Comparison of ENCODE assay signal across 29 cellular contexts in the genomic region with DNA sequence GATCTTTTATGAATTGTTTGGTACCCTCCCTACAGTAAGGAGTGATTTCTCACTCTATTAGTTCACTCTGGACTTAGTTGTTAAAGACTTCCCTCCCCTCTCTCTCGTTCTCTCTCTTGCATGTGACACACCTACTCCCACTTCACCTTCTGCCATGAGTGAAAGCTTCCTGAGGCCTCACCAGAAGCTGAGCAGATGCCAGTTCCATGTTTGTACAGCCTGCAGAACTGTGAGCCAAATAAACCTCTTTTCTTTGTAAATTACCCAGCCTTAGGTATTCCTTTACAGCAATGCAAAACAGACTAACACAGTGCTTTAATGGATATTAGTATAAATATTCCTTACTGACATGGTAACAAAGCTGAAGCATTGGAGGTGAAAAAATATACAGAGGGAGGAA.
"Had no signal": no experiment of that assay in that cellular context is flagged by ENCODE, and none has a peak within 500 bp of the region (broad histone marks: within the 10 kb centered on the region; RNA-seq: fewer than 3 reads in every experiment).

No MANE protein-coding gene starts in this region.

- H3K27me3 Mint-ChIP-seq: stimulated activated memory B cell treated with anti-CD40 and anti-IgM and Interleukin-4, amounts not matched to agents 10 μg/mL and 1 μg/mL and 100 μg/mL, for 72 hours; stimulated activated naive B cell treated with anti-CD40 and anti-IgM and Interleukin-4, amounts not matched to agents 10 μg/mL and 1 μg/mL and 100 μg/mL, for 72 hours; stimulated activated naive CD8-positive, alpha-beta T cell treated with anti-CD3 and anti-CD28 coated beads, Interleukin-15, amount 100 ng/mL, for 72 hours; stimulated activated naive CD8-positive, alpha-beta T cell treated with anti-CD3 and anti-CD28 coated beads, Interleukin-15, Interleukin-2, amounts not matched to agents 100 ng/mL and 50 ng/mL, for 24 hours; type B pancreatic cell had no signal

- H3K27me3 ChIP-seq: stomach, suprapubic skin, testis, thyroid gland, tibial artery, tibial nerve, transverse colon, upper lobe of left lung, upper lobe of right lung, uterus, vagina had no signal

- H3K27ac ChIP-seq: stomach, suprapubic skin, testis, thoracic aorta, thyroid gland, tibial artery, tibial nerve, transverse colon, upper lobe of left lung, upper lobe of right lung, uterus, vagina had no signal

- H3K4me3 ChIP-seq: stomach, suprapubic skin, testis, thoracic aorta, thyroid gland, tibial artery, tibial nerve, transverse colon, upper lobe of left lung, upper lobe of right lung, uterus, vagina had no signal

- FAIRE-seq: urothelium cell line had no signal

- H3K9me3 Mint-ChIP-seq: stimulated activated effector memory CD8-positive, alpha-beta T cell treated with anti-CD3 and anti-CD28 coated beads, Interleukin-12 subunit alpha, Interleukin-12 subunit beta, amount 100 ng/mL, for 72 hours; stimulated activated memory B cell treated with anti-CD40 and anti-IgM and Interleukin-4, amounts not matched to agents 10 μg/mL and 1 μg/mL and 100 μg/mL, for 72 hours; type B pancreatic cell had no signal

- ATAC-seq: stimulated activated effector memory CD8-positive, alpha-beta T cell treated with anti-CD3 and anti-CD28 coated beads, Interleukin-12 subunit alpha, Interleukin-12 subunit beta, amount 100 ng/mL, for 72 hours; stimulated activated memory B cell treated with anti-CD40 and anti-IgM and Interleukin-4, amounts not matched to agents 10 μg/mL and 1 μg/mL and 100 μg/mL, for 72 hours; stimulated activated naive B cell treated with anti-CD40 and anti-IgM and Interleukin-4, amounts not matched to agents 10 μg/mL and 1 μg/mL and 100 μg/mL, for 72 hours; stimulated activated naive CD8-positive, alpha-beta T cell treated with anti-CD3 and anti-CD28 coated beads, Interleukin-15, amount 100 ng/mL, for 72 hours; stimulated activated naive CD8-positive, alpha-beta T cell treated with anti-CD3 and anti-CD28 coated beads, Interleukin-15, Interleukin-2, amounts not matched to agents 100 U/mL and 50 U/mL, for 24 hours; upper lobe of right lung had no signal

- H3K9me3 ChIP-seq: stomach, suprapubic skin, testis, thoracic aorta, thyroid gland, tibial artery, tibial nerve, transverse colon, upper lobe of left lung, upper lobe of right lung, uterus, vagina had no signal

- H3K4me1 ChIP-seq: stomach, thyroid gland, tibial artery, tibial nerve, uterus, vagina had no signal

- DNase-seq: stimulated activated CD4-positive, alpha-beta T cell treated with anti-CD3 and anti-CD28 coated beads, Interleukin-2, amount 100 ng/mL, for 48 hours; stimulated activated CD4-positive, alpha-beta T cell treated with anti-CD3 and anti-CD28 coated beads, Interleukin-4, amount 100 ng/mL, for 1 hour; stimulated activated CD4-positive, alpha-beta T cell treated with anti-CD3 and anti-CD28 coated beads, Interleukin-4, amount 100 ng/mL, for 24 hours; stimulated activated CD4-positive, alpha-beta T cell treated with anti-CD3 and anti-CD28 coated beads, Interleukin-4, amount 100 ng/mL, for 4 hours; stimulated activated CD8-positive, alpha-beta memory T cell treated with anti-CD3 and anti-CD28 coated beads, Interleukin-4, amount 100 ng/mL, for 48 hours; stimulated activated naive B cell treated with anti-CD40 and anti-IgM and Interleukin-4, amounts not matched to agents 10 μg/mL and 1 μg/mL and 100 μg/mL, for 72 hours; stimulated activated naive CD4-positive, alpha-beta T cell; stimulated activated naive CD4-positive, alpha-beta T cell treated with Interleukin-2 at 50 U/mL for 16 hours; stimulated activated naive CD8-positive, alpha-beta T cell treated with anti-CD3 and anti-CD28 coated beads, Interleukin-15, amount 100 ng/mL, for 72 hours; stimulated activated naive CD8-positive, alpha-beta T cell treated with anti-CD3 and anti-CD28 coated beads, Interleukin-15, Interleukin-2, amounts not matched to agents 100 U/mL and 50 U/mL, for 24 hours; stomach; substantia nigra; testis; thyroid gland; tibial artery; transverse colon; trophoblast cell; upper lobe of left lung; upper lobe of right lung; uterus had no signal

- H3K27ac Mint-ChIP-seq: stimulated activated effector memory CD8-positive, alpha-beta T cell treated with anti-CD3 and anti-CD28 coated beads, Interleukin-12 subunit alpha, Interleukin-12 subunit beta, amount 100 ng/mL, for 72 hours; stimulated activated memory B cell treated with anti-CD40 and anti-IgM and Interleukin-4, amounts not matched to agents 10 μg/mL and 1 μg/mL and 100 μg/mL, for 72 hours; stimulated activated naive B cell treated with anti-CD40 and anti-IgM and Interleukin-4, amounts not matched to agents 10 μg/mL and 1 μg/mL and 100 μg/mL, for 72 hours; stimulated activated naive CD8-positive, alpha-beta T cell treated with anti-CD3 and anti-CD28 coated beads, Interleukin-15, Interleukin-2, amounts not matched to agents 100 ng/mL and 50 ng/mL, for 24 hours; type B pancreatic cell had no signal

- H3K4me3 Mint-ChIP-seq: stimulated activated effector memory CD8-positive, alpha-beta T cell treated with anti-CD3 and anti-CD28 coated beads, Interleukin-12 subunit alpha, Interleukin-12 subunit beta, amount 100 ng/mL, for 72 hours; stimulated activated memory B cell treated with anti-CD40 and anti-IgM and Interleukin-4, amounts not matched to agents 10 μg/mL and 1 μg/mL and 100 μg/mL, for 72 hours; stimulated activated naive B cell treated with anti-CD40 and anti-IgM and Interleukin-4, amounts not matched to agents 10 μg/mL and 1 μg/mL and 100 μg/mL, for 72 hours; stimulated activated naive CD8-positive, alpha-beta T cell treated with anti-CD3 and anti-CD28 coated beads, Interleukin-15, amount 100 ng/mL, for 72 hours; stimulated activated naive CD8-positive, alpha-beta T cell treated with anti-CD3 and anti-CD28 coated beads, Interleukin-15, Interleukin-2, amounts not matched to agents 100 ng/mL and 50 ng/mL, for 24 hours; type B pancreatic cell had no signal

- H3K36me3 ChIP-seq: thoracic aorta, thyroid gland, uterus had no signal

- H3K4me1 Mint-ChIP-seq: stimulated activated effector memory CD8-positive, alpha-beta T cell treated with anti-CD3 and anti-CD28 coated beads, Interleukin-12 subunit alpha, Interleukin-12 subunit beta, amount 100 ng/mL, for 72 hours; stimulated activated memory B cell treated with anti-CD40 and anti-IgM and Interleukin-4, amounts not matched to agents 10 μg/mL and 1 μg/mL and 100 μg/mL, for 72 hours; stimulated activated naive B cell treated with anti-CD40 and anti-IgM and Interleukin-4, amounts not matched to agents 10 μg/mL and 1 μg/mL and 100 μg/mL, for 72 hours; stimulated activated naive CD8-positive, alpha-beta T cell treated with anti-CD3 and anti-CD28 coated beads, Interleukin-15, amount 100 ng/mL, for 72 hours had no signal
